In genomic region chr3:161350916-161351315, GRCh38 we compare ENCODE assay signal across 27 cellular contexts. TPM values are rescaled to one million over a fixed set of nuclear protein-coding genes. Genes with fewer than 3 reads are reported as not detected.
"Had no signal": no experiment of that assay in that cellular context is flagged by ENCODE, and none has a peak within 500 bp of the region (broad histone marks: within the 10 kb centered on the region; RNA-seq: fewer than 3 reads in every experiment).

No MANE protein-coding gene starts in this region.

- H3K4me3 ChIP-seq: esophagus muscularis mucosa, lung, prostate gland, right atrium auricular region, spleen, thoracic aorta, tibial nerve, upper lobe of left lung had no signal

- DNase-seq: effector CD8-positive, alpha-beta T cell; endodermal cell; hypothalamus; immature natural killer cell; islet precursor cell; mesendoderm; naive thymus-derived CD8-positive, alpha-beta T cell; nephron progenitor cell; nucleus accumbens; spleen; stimulated activated CD4-positive, alpha-beta T cell treated with anti-CD3 and anti-CD28 coated beads, Interleukin-4, amount 100 ng/mL, for 4 hours; stimulated activated naive CD8-positive, alpha-beta T cell treated with anti-CD3 and anti-CD28 coated beads, Interleukin-15, Interleukin-2, amounts not matched to agents 100 U/mL and 50 U/mL, for 24 hours; substantia nigra; upper lobe of left lung had no signal

- H3K4me3 Mint-ChIP-seq: dendritic cell treated with granulocyte-macrophage colony-stimulating factor and Interleukin-4, amounts not matched to agents 40 ng/mL and 50 ng/mL, for 4 days; endodermal cell; immature natural killer cell; nephron progenitor cell; stimulated activated memory B cell treated with anti-CD40 and anti-IgM and Interleukin-4, amounts not matched to agents 10 μg/mL and 1 μg/mL and 100 μg/mL, for 72 hours had no signal

- H3K27ac ChIP-seq: esophagus muscularis mucosa, right atrium auricular region, spleen, thoracic aorta, tibial nerve, upper lobe of left lung had no signal

- H3K27me3 Mint-ChIP-seq: stimulated activated memory B cell treated with anti-CD40 and anti-IgM and Interleukin-4, amounts not matched to agents 10 μg/mL and 1 μg/mL and 100 μg/mL, for 72 hours had no signal

- ATAC-seq: naive thymus-derived CD8-positive, alpha-beta T cell; sciatic nerve; stimulated activated memory B cell treated with anti-CD40 and anti-IgM and Interleukin-4, amounts not matched to agents 10 μg/mL and 1 μg/mL and 100 μg/mL, for 72 hours; stimulated activated naive CD8-positive, alpha-beta T cell treated with anti-CD3 and anti-CD28 coated beads, Interleukin-15, Interleukin-2, amounts not matched to agents 100 U/mL and 50 U/mL, for 24 hours had no signal

- H3K9me3 Mint-ChIP-seq: dendritic cell treated with granulocyte-macrophage colony-stimulating factor and Interleukin-4, amounts not matched to agents 40 ng/mL and 50 ng/mL, for 4 days; endodermal cell; immature natural killer cell; naive thymus-derived CD8-positive, alpha-beta T cell; nephron progenitor cell; stimulated activated memory B cell treated with anti-CD40 and anti-IgM and Interleukin-4, amounts not matched to agents 10 μg/mL and 1 μg/mL and 100 μg/mL, for 72 hours had no signal

- H3K4me1 ChIP-seq: esophagus muscularis mucosa, prostate gland, right atrium auricular region, upper lobe of left lung had no signal

- H3K36me3 ChIP-seq: esophagus muscularis mucosa, prostate gland, right atrium auricular region, spleen, thoracic aorta, tibial nerve, upper lobe of left lung had no signal

- H3K36me3 Mint-ChIP-seq: naive thymus-derived CD8-positive, alpha-beta T cell; stimulated activated memory B cell treated with anti-CD40 and anti-IgM and Interleukin-4, amounts not matched to agents 10 μg/mL and 1 μg/mL and 100 μg/mL, for 72 hours had no signal

- H3K27ac Mint-ChIP-seq: dendritic cell treated with granulocyte-macrophage colony-stimulating factor and Interleukin-4, amounts not matched to agents 40 ng/mL and 50 ng/mL, for 4 days; endodermal cell; immature natural killer cell; nephron progenitor cell; stimulated activated memory B cell treated with anti-CD40 and anti-IgM and Interleukin-4, amounts not matched to agents 10 μg/mL and 1 μg/mL and 100 μg/mL, for 72 hours had no signal

- H3K4me1 Mint-ChIP-seq: endodermal cell; stimulated activated memory B cell treated with anti-CD40 and anti-IgM and Interleukin-4, amounts not matched to agents 10 μg/mL and 1 μg/mL and 100 μg/mL, for 72 hours had no signal

- H3K9me3 ChIP-seq: esophagus muscularis mucosa, prostate gland, right atrium auricular region, spleen, thoracic aorta, tibial nerve, upper lobe of left lung had no signal

- H3K27me3 ChIP-seq: esophagus muscularis mucosa, right atrium auricular region, spleen, tibial nerve, upper lobe of left lung had no signal

RNA-seq across cellular contexts. Expression of gene SPTSSB, which starts 20.4 kb away (rescaled TPM):
- total RNA-seq: epithelial cell of proximal tubule; fibroblast of villous mesenchyme; myocyte; naive thymus-derived CD8-positive, alpha-beta T cell; osteocyte; right atrium auricular region; thoracic aorta had no signal
